ENCODE assay signal across 8 cellular contexts in genomic region chr18:21117385-21118135, GRCh38. TPM values are rescaled to one million over a fixed set of nuclear protein-coding genes. Genes with fewer than 3 reads are reported as not detected.
DNase-seq lines count a peak whose midpoint lies in the region; ATAC-seq, FAIRE-seq and TF ChIP-seq lines count a peak whose summit lies in the region.

No MANE protein-coding gene starts in this region.

- ATAC-seq in thoracic aorta (ENCODE audit: insufficient number of reproducible peaks, low FRiP score, low read depth) (peak; percentile 65), GM21447 (IDR thresholded peaks at IDR 0.05; ENCODE audit: unreplicated experiment) (no peak)

- FAIRE-seq in frontal cortex (lab: Jason Lieb, UNC): no peak

- H3K27me3 ChIP-seq in HL-60 (ENCODE audit: insufficient read depth, poor library complexity, severe bottlenecking) (no peaks in the 10 kb centered on the region), thoracic aorta (replicated peaks; ENCODE audit: insufficient read depth) (no peaks in the 10 kb centered on the region)

- H3K36me3 ChIP-seq in thoracic aorta: no peaks in the 10 kb centered on the region

- DNase-seq in HL-60 (ENCODE audit: low read depth in 1 of 2, low spot score in 1 of 2) (peak; percentile 55 to 77), amniotic epithelial cell (ENCODE audit: low read depth) (peak; percentile 100), iris pigment epithelial cell (ENCODE audit: low read depth) (peak; percentile 92), thoracic aorta (ENCODE audit: low spot score) (no peak), frontal cortex (ENCODE audit: low spot score in 2 of 2) (no peak), midbrain (lab: John Stamatoyannopoulos, UW) (no peak), inferior parietal cortex (ENCODE audit: extremely low spot score) (no peak)

- H3K27ac ChIP-seq in HL-60 (replicated peaks): peak overlapping the region; percentile 21
- H3K27ac ChIP-seq in thoracic aorta: peak overlapping the region; percentile 68 to 78

- H3K4me1 ChIP-seq in thoracic aorta (ENCODE audit: control insufficient read depth in 1 of 2, low read depth in 2 of 2): peaks cover 17 to 36% of the 10 kb centered on the region in 2 donors

- TF ChIP-seq CTCF in HL-60 (IDR thresholded peaks at IDR 0.05; ENCODE audit: insufficient read depth, low read length) (no peak), thoracic aorta (IDR thresholded peaks at IDR 0.05) (no peak)

- H3K4me3 ChIP-seq in HL-60 (replicated peaks; ENCODE audit: insufficient read depth, low read length): no peak overlapping the region
- peak overlapping the region; percentile 9 for H3K4me3 ChIP-seq in thoracic aorta

- no peaks in the 10 kb centered on the region for H3K9me3 ChIP-seq in thoracic aorta

RNA-seq across cellular contexts. Expression of gene ROCK1, which starts 5.9 kb away (rescaled TPM):
- 100 to 1,000 TPM in 1 of 2 donors, 10 to 100 TPM in 1; 95.4 to 108 TPM for total RNA-seq in thoracic aorta
- total RNA-seq in frontal cortex: 40.4 TPM

Comparison
In these comparisons a context has a peak if more than half of its experiments do, and no peak if none do; other contexts are left out.
1. DNase-seq: peak in HL-60 (2 of 2), amniotic epithelial cell (single experiment) and iris pigment epithelial cell (single experiment); none in thoracic aorta (single experiment), frontal cortex (0 of 2), midbrain (single experiment) and inferior parietal cortex (single experiment).